Comparison of ENCODE assay signal across 33 cellular contexts in the genomic region with DNA sequence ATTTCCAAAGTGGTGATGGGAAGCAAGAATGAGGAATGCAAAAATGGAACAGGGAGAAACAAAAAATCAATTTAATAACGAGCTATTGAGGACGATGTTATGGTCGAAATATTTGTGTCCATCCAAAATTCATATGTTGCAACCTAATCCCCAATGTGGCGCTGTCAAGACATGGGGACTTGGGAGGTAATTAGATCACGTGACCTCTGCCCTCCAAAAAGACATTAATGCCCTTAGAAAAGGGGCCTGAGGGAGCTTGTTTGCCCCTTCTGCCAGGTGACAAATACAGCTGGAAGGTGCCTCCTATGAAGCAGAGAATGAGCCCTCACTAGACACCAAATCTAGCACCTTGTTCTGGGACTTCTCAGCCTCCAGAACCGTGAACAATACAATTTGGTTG.
"Had no signal": no experiment of that assay in that cellular context is flagged by ENCODE, and none has a peak within 500 bp of the region (broad histone marks: within the 10 kb centered on the region; RNA-seq: fewer than 3 reads in every experiment).

No MANE protein-coding gene starts in this region.

- H3K27me3 ChIP-seq: adrenal gland, ascending aorta, body of pancreas, brain microvascular endothelial cell, breast epithelium, cardiac muscle cell had no signal

- H3K27ac ChIP-seq: adrenal gland, ascending aorta, body of pancreas, brain microvascular endothelial cell, breast epithelium, cardiac muscle cell had no signal

- H3K36me3 ChIP-seq: adrenal gland, ascending aorta, brain microvascular endothelial cell, breast epithelium, cardiac muscle cell had no signal

- H3K4me3 ChIP-seq: adrenal gland, ascending aorta, body of pancreas, breast epithelium, cardiac muscle cell had no signal

- FAIRE-seq: astrocyte, bronchial epithelial cell had no signal

- ATAC-seq: activated naive CD4-positive, alpha-beta T cell treated with anti-CD3 and anti-CD28 coated beads, Interleukin-2, amount 50 U/mL, for 72 hours; activated naive CD8-positive, alpha-beta T cell treated with anti-CD3 and anti-CD28 coated beads, Interleukin-2, amount 50 U/mL, for 24 hours; activated T-cell treated with anti-CD3 and anti-CD28 coated beads, Interleukin-2, amount 50 U/mL, for 4 hours; activated T-cell treated with anti-CD3 and anti-CD28 coated beads, Interleukin-2, amount 50 U/mL, for 72 hours; activated T-helper 17 cell treated with anti-CD3 and anti-CD28 coated beads, Interleukin-2, amount 50 U/mL, for 72 hours; body of pancreas had no signal

- DNase-seq: activated effector memory CD4-positive, alpha-beta T cell treated with anti-CD3 and anti-CD28 coated beads, Interleukin-2, amount 50 U/mL, for 16 hours; activated effector memory CD4-positive, alpha-beta T cell treated with Interleukin-2 at 50 U/mL for 16 hours; activated gamma-delta T cell; activated gamma-delta T cell treated with Interleukin-2 at 50 U/mL for 16 hours; activated naive CD4-positive, alpha-beta T cell; activated naive CD4-positive, alpha-beta T cell treated with anti-CD3 and anti-CD28 coated beads for 36 hours; activated naive CD4-positive, alpha-beta T cell treated with anti-CD3 and anti-CD28 coated beads, Interleukin-2, amount 10 ng/mL, durations not matched to agents 7 days and 5 days; activated naive CD4-positive, alpha-beta T cell treated with anti-CD3 and anti-CD28 coated beads, Interleukin-2, amount 50 U/mL, for 16 hours; activated naive CD4-positive, alpha-beta T cell treated with Interleukin-2 at 50 U/mL for 16 hours; activated naive CD8-positive, alpha-beta T cell treated with anti-CD3 and anti-CD28 coated beads for 36 hours; activated naive CD8-positive, alpha-beta T cell treated with anti-CD3 and anti-CD28 coated beads, Interleukin-2, amount 10 ng/mL, durations not matched to agents 7 days and 5 days; activated naive CD8-positive, alpha-beta T cell treated with anti-CD3 and anti-CD28 coated beads, Interleukin-2, amount 50 U/mL, for 24 hours; activated T-cell treated with anti-CD3 and anti-CD28 coated beads, Interleukin-2, amount 50 U/mL, for 24 hours; activated T-cell treated with anti-CD3 and anti-CD28 coated beads, Interleukin-2, amount 50 U/mL, for 4 hours; activated T-cell treated with anti-CD3 and anti-CD28 coated beads, Interleukin-2, amount 50 U/mL, for 48 hours; activated T-cell treated with anti-CD3 and anti-CD28 coated beads, Interleukin-2, amount 50 U/mL, for 72 hours; adrenal gland; amniotic stem cell; amygdala; anterior cingulate cortex; aorta; body of pancreas; brain microvascular endothelial cell; caudate nucleus; central memory CD4-positive, alpha-beta T cell; cerebellar nuclear complex had no signal

- H3K9me3 ChIP-seq: adrenal gland, ascending aorta, body of pancreas, breast epithelium had no signal

- H3K4me1 ChIP-seq: adrenal gland, ascending aorta, body of pancreas, breast epithelium had no signal
